In the genomic region with DNA sequence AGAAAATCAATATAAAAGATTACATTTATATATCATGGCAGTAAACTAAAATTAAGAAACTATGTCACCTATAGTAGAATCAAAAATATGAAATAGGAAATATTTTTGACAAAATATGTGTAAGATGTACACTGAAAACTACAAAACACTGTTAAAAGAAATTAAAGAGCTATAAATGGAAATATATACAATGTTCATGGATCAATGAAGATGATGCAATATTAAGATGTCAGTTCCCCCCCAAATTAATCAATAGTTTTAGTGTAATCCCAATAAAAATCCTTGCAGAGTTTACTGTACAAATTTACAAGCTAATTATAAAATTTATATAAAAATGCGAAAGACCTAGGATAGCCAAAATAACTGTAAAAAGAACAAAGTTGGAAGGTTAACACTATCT, we compare ENCODE assay signal across 1 cellular context.
A peak's percentile ranks its signal among the peaks of the same experiment; 100 is the strongest.
TF ChIP-seq lines count a peak whose summit lies in the region.

No MANE protein-coding gene starts in this region.

TF ChIP-seq in K562, 482 proteins besides CTCF, POLR2A, EP300 and RAD21 (continued from another document):
- TF ChIP-seq RBM34 (IDR thresholded peaks at IDR 0.05; ENCODE audit: borderline replicate concordance, insufficient read depth, low read length), result no peak
- TF ChIP-seq, protein P1, sequence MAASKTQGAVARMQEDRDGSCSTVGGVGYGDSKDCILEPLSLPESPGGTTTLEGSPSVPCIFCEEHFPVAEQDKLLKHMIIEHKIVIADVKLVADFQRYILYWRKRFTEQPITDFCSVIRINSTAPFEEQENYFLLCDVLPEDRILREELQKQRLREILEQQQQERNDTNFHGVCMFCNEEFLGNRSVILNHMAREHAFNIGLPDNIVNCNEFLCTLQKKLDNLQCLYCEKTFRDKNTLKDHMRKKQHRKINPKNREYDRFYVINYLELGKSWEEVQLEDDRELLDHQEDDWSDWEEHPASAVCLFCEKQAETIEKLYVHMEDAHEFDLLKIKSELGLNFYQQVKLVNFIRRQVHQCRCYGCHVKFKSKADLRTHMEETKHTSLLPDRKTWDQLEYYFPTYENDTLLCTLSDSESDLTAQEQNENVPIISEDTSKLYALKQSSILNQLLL (CRISPR knock-in tag; IDR thresholded peaks at IDR 0.05; ENCODE audit: borderline replicate concordance), result no peak
- TF ChIP-seq, protein P2, sequence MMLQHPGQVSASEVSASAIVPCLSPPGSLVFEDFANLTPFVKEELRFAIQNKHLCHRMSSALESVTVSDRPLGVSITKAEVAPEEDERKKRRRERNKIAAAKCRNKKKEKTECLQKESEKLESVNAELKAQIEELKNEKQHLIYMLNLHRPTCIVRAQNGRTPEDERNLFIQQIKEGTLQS (IDR thresholded peaks at IDR 0.05), result peak; percentile 42
- TF ChIP-seq, protein P2 (CRISPR knock-in tag; conservative IDR thresholded peaks at IDR 0.05), result no peak
- no peak for TF ChIP-seq ZNF133 (CRISPR knock-in tag; IDR thresholded peaks at IDR 0.05)
- TF ChIP-seq CEBPG (CRISPR knock-in tag; IDR thresholded peaks at IDR 0.05), result no peak
- TF ChIP-seq CEBPG (tag; conservative IDR thresholded peaks at IDR 0.05 in 1 of 2, IDR thresholded peaks at IDR 0.05 in 1 of 2), result peak; percentile 33 to 88; a peak in 3 of 4 replicates
- TF ChIP-seq KDM2B (CRISPR knock-in tag; IDR thresholded peaks at IDR 0.05), result no peak
- TF ChIP-seq CBX2 (IDR thresholded peaks at IDR 0.05; ENCODE audit: insufficient read depth, low read length, poor library complexity, severe bottlenecking), result no peak
- no peak for TF ChIP-seq MCM5 (IDR thresholded peaks at IDR 0.05; ENCODE audit: low read depth)
- TF ChIP-seq ZC3H8 (IDR thresholded peaks at IDR 0.05), result no peak
